Comparison of ENCODE assay signal across 18 cellular contexts in the genomic region with DNA sequence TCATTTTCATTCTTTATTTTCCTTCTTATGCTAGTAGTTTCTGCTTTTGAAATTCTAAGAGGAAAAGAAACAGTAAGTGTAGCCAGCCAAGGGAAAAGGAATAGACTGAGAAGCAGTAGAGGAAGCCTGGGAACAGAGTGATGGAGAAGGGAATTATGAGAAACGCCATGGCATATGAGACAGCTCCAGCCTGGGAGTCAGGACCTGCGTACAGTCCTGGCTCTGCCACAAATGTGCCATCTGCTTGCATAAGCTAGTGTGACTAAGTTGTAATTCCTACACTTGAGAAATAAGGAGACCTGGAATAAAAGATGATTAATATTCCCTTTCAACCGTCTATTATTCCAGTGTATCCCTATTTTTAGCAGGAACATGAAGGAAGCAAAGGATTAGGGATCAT.
"Had no signal": no experiment of that assay in that cellular context is flagged by ENCODE, and none has a peak within 500 bp of the region (broad histone marks: within the 10 kb centered on the region; RNA-seq: fewer than 3 reads in every experiment).

No MANE protein-coding gene starts in this region.

- H3K27me3 Mint-ChIP-seq: activated CD4-positive, alpha-beta T cell treated with anti-CD3 and anti-CD28 coated beads, Interleukin-2, amount 10 ng/mL, durations not matched to agents 24 days and 14 days; activated CD8-positive, alpha-beta T cell treated with anti-CD3 and anti-CD28 coated beads for 36 hours; activated naive CD4-positive, alpha-beta T cell treated with anti-CD3 and anti-CD28 coated beads, Interleukin-2, amount 50 U/mL, for 24 hours; stimulated activated naive CD8-positive, alpha-beta T cell treated with anti-CD3 and anti-CD28 coated beads, Interleukin-15, amount 100 ng/mL, for 72 hours; type B pancreatic cell had no signal

- H3K4me1 ChIP-seq: adrenal gland, lower lobe of right lung, right lobe of liver had no signal

- ATAC-seq: activated CD8-positive, alpha-beta T cell treated with anti-CD3 and anti-CD28 coated beads for 36 hours; lower lobe of right lung; natural killer cell; right lobe of liver; stimulated activated naive CD8-positive, alpha-beta T cell treated with anti-CD3 and anti-CD28 coated beads, Interleukin-15, amount 100 ng/mL, for 72 hours had no signal

- H3K4me3 ChIP-seq: adrenal gland, lower lobe of right lung, pancreas, right lobe of liver, smooth muscle cell had no signal

- H3K27ac Mint-ChIP-seq: activated CD4-positive, alpha-beta T cell treated with anti-CD3 and anti-CD28 coated beads, Interleukin-2, amount 10 ng/mL, durations not matched to agents 24 days and 14 days; activated CD8-positive, alpha-beta T cell treated with anti-CD3 and anti-CD28 coated beads for 36 hours; activated naive CD4-positive, alpha-beta T cell treated with anti-CD3 and anti-CD28 coated beads, Interleukin-2, amount 50 U/mL, for 24 hours; natural killer cell; stimulated activated naive CD8-positive, alpha-beta T cell treated with anti-CD3 and anti-CD28 coated beads, Interleukin-15, amount 100 ng/mL, for 72 hours; type B pancreatic cell had no signal

- H3K36me3 Mint-ChIP-seq: natural killer cell, type B pancreatic cell had no signal

- DNase-seq: activated CD4-positive, alpha-beta T cell treated with anti-CD3 and anti-CD28 coated beads, Interleukin-2, amount 10 ng/mL, durations not matched to agents 24 days and 14 days; activated CD8-positive, alpha-beta T cell treated with anti-CD3 and anti-CD28 coated beads for 36 hours; activated effector memory CD4-positive, alpha-beta T cell treated with Interleukin-2 at 50 U/mL for 16 hours; activated T-cell treated with anti-CD3 and anti-CD28 coated beads, Interleukin-2, amount 50 U/mL, for 48 hours; adrenal gland; effector memory CD4-positive, alpha-beta T cell; foreskin melanocyte; glutamatergic neuron; hippocampal formation; lower lobe of right lung; natural killer cell; right lobe of liver; stimulated activated CD4-positive, alpha-beta T cell treated with anti-CD3 and anti-CD28 coated beads, Interleukin-4, amount 100 ng/mL, for 1 hour; stimulated activated naive CD8-positive, alpha-beta T cell treated with anti-CD3 and anti-CD28 coated beads, Interleukin-15, amount 100 ng/mL, for 72 hours had no signal

- H3K9me3 ChIP-seq: adrenal gland, lower lobe of right lung, pancreas, right lobe of liver had no signal

- H3K27ac ChIP-seq: adrenal gland, lower lobe of right lung, pancreas, right lobe of liver had no signal

- H3K4me1 Mint-ChIP-seq: activated CD4-positive, alpha-beta T cell treated with anti-CD3 and anti-CD28 coated beads, Interleukin-2, amount 10 ng/mL, durations not matched to agents 24 days and 14 days; activated naive CD4-positive, alpha-beta T cell treated with anti-CD3 and anti-CD28 coated beads, Interleukin-2, amount 50 U/mL, for 24 hours; natural killer cell; stimulated activated naive CD8-positive, alpha-beta T cell treated with anti-CD3 and anti-CD28 coated beads, Interleukin-15, amount 100 ng/mL, for 72 hours had no signal

- H3K4me3 Mint-ChIP-seq: activated CD4-positive, alpha-beta T cell treated with anti-CD3 and anti-CD28 coated beads, Interleukin-2, amount 10 ng/mL, durations not matched to agents 24 days and 14 days; activated CD8-positive, alpha-beta T cell treated with anti-CD3 and anti-CD28 coated beads for 36 hours; activated naive CD4-positive, alpha-beta T cell treated with anti-CD3 and anti-CD28 coated beads, Interleukin-2, amount 50 U/mL, for 24 hours; natural killer cell; stimulated activated naive CD8-positive, alpha-beta T cell treated with anti-CD3 and anti-CD28 coated beads, Interleukin-15, amount 100 ng/mL, for 72 hours; type B pancreatic cell had no signal

- H3K9me3 Mint-ChIP-seq: activated CD4-positive, alpha-beta T cell treated with anti-CD3 and anti-CD28 coated beads, Interleukin-2, amount 10 ng/mL, durations not matched to agents 24 days and 14 days; activated CD8-positive, alpha-beta T cell treated with anti-CD3 and anti-CD28 coated beads for 36 hours; activated naive CD4-positive, alpha-beta T cell treated with anti-CD3 and anti-CD28 coated beads, Interleukin-2, amount 50 U/mL, for 24 hours; natural killer cell; stimulated activated naive CD8-positive, alpha-beta T cell treated with anti-CD3 and anti-CD28 coated beads, Interleukin-15, amount 100 ng/mL, for 72 hours; type B pancreatic cell had no signal

- H3K36me3 ChIP-seq: adrenal gland, lower lobe of right lung, pancreas, right lobe of liver had no signal

- H3K27me3 ChIP-seq: adrenal gland, pancreas, right lobe of liver had no signal
